Comparison of ENCODE assay signal across 10 cellular contexts in genomic region chr18:10927290-10927979, GRCh38.
DNase-seq lines count a peak whose midpoint lies in the region; ATAC-seq, FAIRE-seq and TF ChIP-seq lines count a peak whose summit lies in the region.
"Had no signal": no experiment of that assay in that cellular context is flagged by ENCODE, and none has a peak within 500 bp of the region (broad histone marks: within the 10 kb centered on the region; RNA-seq: fewer than 3 reads in every experiment).

No MANE protein-coding gene starts in this region.

- H4K8ac ChIP-seq in mesendoderm (ENCODE audit: low read depth, low read length), result no peak overlapping the region

- ATAC-seq in stimulated activated naive CD8-positive, alpha-beta T cell treated with anti-CD3 and anti-CD28 coated beads, Interleukin-15, Interleukin-2, amounts not matched to agents 100 U/mL and 50 U/mL, for 24 hours, result no peak

- in situ Hi-C loops in Caki2 (cut with HindIII; ENCODE audit: low pct_unique_long_range_greater_than_20kb, low sequenced_read_pairs) (no loop called here), GM13976 (cut with MboI; ENCODE audit: low sequenced_read_pairs, unreplicated experiment) (no loop called here)

- no peak overlapping the region for H4K5ac ChIP-seq in mesendoderm (ENCODE audit: low read length)

- H3K36me3 ChIP-seq in SJCRH30, result no peaks in the 10 kb centered on the region
- H3K36me3 ChIP-seq in rectal smooth muscle tissue (ENCODE audit: control insufficient read depth, insufficient read depth, low read length), result no peaks in the 10 kb centered on the region
- no peaks in the 10 kb centered on the region for H3K36me3 ChIP-seq in mesendoderm (ENCODE audit: control insufficient read depth, insufficient read depth, low read length)
- H3K36me3 ChIP-seq in small intestine (ENCODE audit: control insufficient read depth in 2 of 2, insufficient read depth in 2 of 2, low read length in 2 of 2), result no peaks in the 10 kb centered on the region

- DNase-seq in Caki2 (ENCODE audit: low read depth) (peak; percentile 55), SJCRH30 (peak; percentile 8 to 32), foreskin fibroblast (peak; percentile 58 to 83), mesendoderm (no peak), GM13976 (ENCODE audit: low spot score) (no peak), small intestine (no peak)
- no peak for DNase-seq in stimulated activated naive CD8-positive, alpha-beta T cell treated with anti-CD3 and anti-CD28 coated beads, Interleukin-15, Interleukin-2, amounts not matched to agents 100 U/mL and 50 U/mL, for 24 hours
- DNase-seq: CD4-positive, CD25-positive, alpha-beta regulatory T cell; NCI-H526 had no signal

- H2BK15ac ChIP-seq in mesendoderm (replicated peaks; ENCODE audit: low read depth), result no peak overlapping the region

- H3K4me3 ChIP-seq in SJCRH30, result peak overlapping the region; percentile 46
- H3K4me3 ChIP-seq in foreskin fibroblast (ENCODE audit: low read depth in 1 of 2, low read length in 2 of 2), result no peak overlapping the region
- H3K4me3 ChIP-seq in rectal smooth muscle tissue (ENCODE audit: low read length), result no peak overlapping the region
- no peak overlapping the region for H3K4me3 ChIP-seq in mesendoderm (ENCODE audit: low read length)
- H3K4me3 ChIP-seq in small intestine (ENCODE audit: low read depth in 1 of 2, low read length in 2 of 2), result no peak overlapping the region

- no CpG with 5 or more reads among the region's 12 CpGs for WGBS in mesendoderm (ENCODE audit: extremely low coverage, insufficient coverage, low lambda C conversion rate)
- WGBS in small intestine, 3 donors, result 64 to 81% (median 73%) methylated on average over 12 of the region's 12 CpGs

- no peaks in the 10 kb centered on the region for H3K79me1 ChIP-seq in mesendoderm (ENCODE audit: low read length)

- H3K23ac ChIP-seq in mesendoderm (ENCODE audit: low read length), result no peak overlapping the region

- no peaks in the 10 kb centered on the region for H3K27me3 ChIP-seq in SJCRH30
- no peaks in the 10 kb centered on the region for H3K27me3 ChIP-seq in rectal smooth muscle tissue (ENCODE audit: control insufficient read depth, insufficient read depth, low read length)
- H3K27me3 ChIP-seq in mesendoderm (ENCODE audit: insufficient read depth, low read length, poor library complexity), result no peaks in the 10 kb centered on the region
- H3K27me3 ChIP-seq in small intestine (ENCODE audit: control insufficient read depth in 2 of 2, insufficient read depth in 2 of 2, low read length in 2 of 2), result no peaks in the 10 kb centered on the region

- no peaks in the 10 kb centered on the region for H3K9me3 ChIP-seq in SJCRH30 (replicated peaks)
- H3K9me3 ChIP-seq in small intestine (ENCODE audit: control insufficient read depth, low read depth), result no peaks in the 10 kb centered on the region

- no peak overlapping the region for H2BK120ac ChIP-seq in mesendoderm (ENCODE audit: low read depth, low read length)

- H3K4me1 ChIP-seq in SJCRH30, result peaks cover 22% of the 10 kb centered on the region
- peaks cover 7% of the 10 kb centered on the region for H3K4me1 ChIP-seq in rectal smooth muscle tissue (ENCODE audit: control insufficient read depth, insufficient read depth, low read length)
- peaks cover 8% of the 10 kb centered on the region for H3K4me1 ChIP-seq in mesendoderm (ENCODE audit: control insufficient read depth, low read depth, low read length)
- H3K4me1 ChIP-seq in small intestine (ENCODE audit: control insufficient read depth in 2 of 2, insufficient read depth in 1 of 2, low read depth in 1 of 2, low read length in 1 of 2), result peaks cover 0 to 3% of the 10 kb centered on the region in 2 donors

- no peak overlapping the region for H3K56ac ChIP-seq in mesendoderm (ENCODE audit: low read length)

- no peak overlapping the region for H3K18ac ChIP-seq in mesendoderm (ENCODE audit: low read length)

- no peak overlapping the region for H2BK5ac ChIP-seq in mesendoderm (ENCODE audit: low read length)

- H3K27ac ChIP-seq in SJCRH30 (peak overlapping the region; percentile 88), rectal smooth muscle tissue (ENCODE audit: low read depth, low read length) (peak overlapping the region; percentile 58), mesendoderm (ENCODE audit: low read depth, low read length) (no peak overlapping the region), small intestine (ENCODE audit: low read depth in 1 of 2, low read length in 1 of 2) (peak overlapping the region in 1 of 2 donors; percentile 76)

- no peak overlapping the region for H2AK5ac ChIP-seq in mesendoderm (ENCODE audit: low read length)

- H3K4me2 ChIP-seq in mesendoderm (ENCODE audit: low read length), result no peak overlapping the region

- TF ChIP-seq CTCF in foreskin fibroblast (IDR thresholded peaks at IDR 0.05; ENCODE audit: low read depth, low read length), result no peak
- no peak for TF ChIP-seq CTCF in GM13976 (IDR thresholded peaks at IDR 0.05; ENCODE audit: borderline replicate concordance, control extremely low read depth, extremely low read depth, insufficient read depth, missing control alignments)

- H3K79me2 ChIP-seq in mesendoderm (ENCODE audit: control insufficient read depth, insufficient read depth, low read length), result no peaks in the 10 kb centered on the region

- no peak overlapping the region for H3K4ac ChIP-seq in mesendoderm (ENCODE audit: low read depth, low read length)

- no peak for FAIRE-seq in small intestine (lab: Jason Lieb, UNC)

- H3K9ac ChIP-seq in rectal smooth muscle tissue (ENCODE audit: low read length) (no peak overlapping the region), mesendoderm (ENCODE audit: low read length) (no peak overlapping the region)

Comparison
In these comparisons a context has a peak if more than half of its experiments do, and no peak if none do; other contexts are left out.
1. DNase-seq: peak in Caki2 (single experiment), SJCRH30 (2 of 2) and foreskin fibroblast (2 of 2); none in stimulated activated naive CD8-positive, alpha-beta T cell treated with anti-CD3 and anti-CD28 coated beads, Interleukin-15, Interleukin-2, amounts not matched to agents 100 U/mL and 50 U/mL, for 24 hours (single experiment), mesendoderm (single experiment), GM13976 (single experiment) and small intestine (single experiment).